1 cellular context compared by ENCODE assay signal in genomic region chr19:34179066-34179465, GRCh38.
TF ChIP-seq lines count a peak whose summit lies in the region.

No MANE protein-coding gene starts in this region.

TF ChIP-seq in SK-N-SH, 30 proteins besides CTCF, POLR2A, EP300 and RAD21 (continued from another document):
- TF ChIP-seq, protein P1, sequence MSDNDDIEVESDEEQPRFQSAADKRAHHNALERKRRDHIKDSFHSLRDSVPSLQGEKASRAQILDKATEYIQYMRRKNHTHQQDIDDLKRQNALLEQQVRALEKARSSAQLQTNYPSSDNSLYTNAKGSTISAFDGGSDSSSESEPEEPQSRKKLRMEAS (IDR thresholded peaks at IDR 0.05; ENCODE audit: low read depth), result no peak
- TF ChIP-seq POLR2AphosphoS5 (IDR thresholded peaks at IDR 0.05; ENCODE audit: low read depth, low read length) (no peak), MEF2A (IDR thresholded peaks at IDR 0.05; ENCODE audit: borderline replicate concordance, low read depth) (no peak)
